15 cellular contexts compared by ENCODE assay signal in the genomic region with DNA sequence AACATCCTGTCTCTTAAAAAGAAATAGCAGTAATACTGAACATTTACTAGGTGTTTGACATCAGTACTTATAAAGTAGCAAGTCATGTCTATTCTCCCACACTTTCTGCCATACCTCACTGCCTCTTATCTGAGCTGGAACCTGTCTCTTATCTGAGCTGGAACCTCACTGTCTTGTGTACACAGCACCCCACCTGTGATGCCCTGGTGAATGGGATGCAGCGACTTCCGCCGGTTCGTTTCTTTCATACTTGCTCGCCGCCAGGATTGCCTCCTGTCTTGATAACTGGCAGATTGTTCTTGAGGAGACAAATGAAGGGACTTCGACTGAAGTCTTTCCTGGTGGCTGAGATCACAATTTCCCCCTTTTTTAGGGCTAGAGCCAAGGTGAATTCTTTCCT.
"Had no signal": no experiment of that assay in that cellular context is flagged by ENCODE, and none has a peak within 500 bp of the region (broad histone marks: within the 10 kb centered on the region; RNA-seq: fewer than 3 reads in every experiment).

No MANE protein-coding gene starts in this region.

- H3K27ac Mint-ChIP-seq: WTC11 had no signal

- DNase-seq: activated CD4-positive, alpha-beta T cell treated with anti-CD3 and anti-CD28 coated beads for 48 hours; activated CD8-positive, alpha-beta memory T cell treated with anti-CD3 and anti-CD28 coated beads for 24 hours; activated gamma-delta T cell; foreskin melanocyte; head of caudate nucleus; SW 1271; thyroid gland; uterus had no signal

- H3K27me3 ChIP-seq: thyroid gland, uterus had no signal

- H3K27ac ChIP-seq: thyroid gland, uterus had no signal

- H3K4me3 ChIP-seq: smooth muscle cell, thyroid gland, uterus had no signal

- H3K9me3 Mint-ChIP-seq: stimulated activated effector memory CD8-positive, alpha-beta T cell treated with anti-CD3 and anti-CD28 coated beads, Interleukin-12 subunit alpha, Interleukin-12 subunit beta, amount 100 ng/mL, for 72 hours; WTC11 had no signal

- FAIRE-seq: astrocyte, colon, islet of Langerhans had no signal

- H3K4me3 Mint-ChIP-seq: stimulated activated effector memory CD8-positive, alpha-beta T cell treated with anti-CD3 and anti-CD28 coated beads, Interleukin-12 subunit alpha, Interleukin-12 subunit beta, amount 100 ng/mL, for 72 hours; WTC11 had no signal

- ATAC-seq: left lobe of liver; stimulated activated effector memory CD8-positive, alpha-beta T cell treated with anti-CD3 and anti-CD28 coated beads, Interleukin-12 subunit alpha, Interleukin-12 subunit beta, amount 100 ng/mL, for 72 hours; WTC11 had no signal

- H3K4me2 ChIP-seq: smooth muscle cell had no signal

- H3K36me3 ChIP-seq: thyroid gland, uterus had no signal

- H3K9me3 ChIP-seq: thyroid gland, uterus had no signal
